In genomic region chr6:107868867-107869611, GRCh38 we compare ENCODE assay signal across 27 cellular contexts. TPM values are rescaled to one million over a fixed set of nuclear protein-coding genes. Genes with fewer than 3 reads are reported as not detected.
DNase-seq lines count a peak whose midpoint lies in the region; ATAC-seq, FAIRE-seq and TF ChIP-seq lines count a peak whose summit lies in the region.
"Had no signal": no experiment of that assay in that cellular context is flagged by ENCODE, and none has a peak within 500 bp of the region (broad histone marks: within the 10 kb centered on the region; RNA-seq: fewer than 3 reads in every experiment).

No MANE protein-coding gene starts in this region.

- ATAC-seq in activated B cell treated with CpG ODN at 0.5 μM for 24 hours (ENCODE audit: low read depth) (no peak), GM21367 (IDR thresholded peaks at IDR 0.05; ENCODE audit: unreplicated experiment) (no peak)
- ATAC-seq in naive thymus-derived CD4-positive, alpha-beta T cell, result no peak
- ATAC-seq: activated CD4-positive, CD25-positive, alpha-beta regulatory T cell treated with anti-CD3 and anti-CD28 coated beads, Interleukin-2, amount 50 U/mL, for 24 hours had no signal

- no peaks in the 10 kb centered on the region for H3K9me3 Mint-ChIP-seq in CD4-positive, alpha-beta memory T cell
- no peaks in the 10 kb centered on the region for H3K9me3 Mint-ChIP-seq in activated B cell treated with CpG ODN at 0.5 μM for 24 hours
- no peaks in the 10 kb centered on the region for H3K9me3 Mint-ChIP-seq in naive thymus-derived CD4-positive, alpha-beta T cell
- H3K9me3 Mint-ChIP-seq: activated CD4-positive, alpha-beta memory T cell treated with anti-CD3 and anti-CD28 coated beads, Interleukin-2, amount 10 ng/mL, durations not matched to agents 7 days and 5 days; activated T-helper 2 cell treated with anti-CD3 and anti-CD28 coated beads, Interferon-gamma antibody, Interleukin-2, Interleukin-4, amounts not matched to agents 10 μg/mL and 5 μg/mL and 100 μg/mL, durations not matched to agents 14 hours and 24 hours and 36 hours had no signal

- CTCF ChIA-PET in CD4-positive, alpha-beta memory T cell (lab: Charles Lee; ENCODE audit: partially characterized antibody), result interaction anchor here (0.8 to 6.5 kb wide), 10 partner anchors 16 to 195 kb away, joined by 3 to 111 read pairs (median 5); no protein-coding TSS in a partner anchor
- CTCF ChIA-PET in activated B cell treated with CpG ODN at 0.5 μM for 24 hours (lab: Charles Lee), result interaction anchor here (0.8 to 3.7 kb wide), 3 partner anchors 21 to 181 kb away, joined by 3 to 9 read pairs (median 8); no protein-coding TSS in a partner anchor
- CTCF ChIA-PET in naive thymus-derived CD4-positive, alpha-beta T cell (lab: Charles Lee), result interaction anchor here (0.6 to 5.7 kb wide), 7 partner anchors 21 to 204 kb away, joined by 3 to 63 read pairs (median 4); no protein-coding TSS in a partner anchor

- no peaks in the 10 kb centered on the region for H3K27me3 ChIP-seq in CD4-positive, alpha-beta memory T cell (ENCODE audit: insufficient read depth, low read length)
- no peaks in the 10 kb centered on the region for H3K27me3 ChIP-seq in naive thymus-derived CD4-positive, alpha-beta T cell (ENCODE audit: control insufficient read depth in 2 of 2, insufficient read depth in 2 of 2, low read length in 2 of 2)
- H3K27me3 ChIP-seq: adrenal gland, Peyer's patch, upper lobe of left lung had no signal

- H3K27ac Mint-ChIP-seq in CD4-positive, alpha-beta memory T cell, result peak overlapping the region in 4 of 7 donors; percentile 32 to 68 (median 52)
- peak overlapping the region; percentile 80 for H3K27ac Mint-ChIP-seq in activated B cell treated with CpG ODN at 0.5 μM for 24 hours
- peak overlapping the region in 7 of 9 donors; percentile 35 to 83 (median 57) for H3K27ac Mint-ChIP-seq in naive thymus-derived CD4-positive, alpha-beta T cell
- H3K27ac Mint-ChIP-seq: activated CD4-positive, alpha-beta memory T cell treated with anti-CD3 and anti-CD28 coated beads, Interleukin-2, amount 10 ng/mL, durations not matched to agents 7 days and 5 days; activated T-helper 2 cell treated with anti-CD3 and anti-CD28 coated beads, Interferon-gamma antibody, Interleukin-2, Interleukin-4, amounts not matched to agents 10 μg/mL and 5 μg/mL and 100 μg/mL, durations not matched to agents 14 hours and 24 hours and 36 hours had no signal

- peaks cover 14% of the 10 kb centered on the region for H3K36me3 ChIP-seq in CD4-positive, alpha-beta memory T cell (ENCODE audit: insufficient read depth, low read length)
- peaks cover 0 to 16% (median 0%) of the 10 kb centered on the region in 3 experiments for H3K36me3 ChIP-seq in naive thymus-derived CD4-positive, alpha-beta T cell (ENCODE audit: control insufficient read depth in 2 of 3, insufficient read depth in 3 of 3, low read length in 3 of 3)

- no peaks in the 10 kb centered on the region for H3K9me3 ChIP-seq in CD4-positive, alpha-beta memory T cell (ENCODE audit: control insufficient read depth in 1 of 2, low read length in 2 of 2)
- no peaks in the 10 kb centered on the region for H3K9me3 ChIP-seq in naive thymus-derived CD4-positive, alpha-beta T cell (ENCODE audit: control insufficient read depth in 2 of 3, low read length in 3 of 3)
- H3K9me3 ChIP-seq: adrenal gland, left ventricle myocardium inferior, Peyer's patch, upper lobe of left lung had no signal

- no peak overlapping the region for H3K27ac ChIP-seq in CD4-positive, alpha-beta memory T cell (ENCODE audit: low read depth, low read length)
- no peak overlapping the region for H3K27ac ChIP-seq in naive thymus-derived CD4-positive, alpha-beta T cell (ENCODE audit: low read depth, low read length)
- H3K27ac ChIP-seq: adrenal gland, left ventricle myocardium inferior, Peyer's patch, upper lobe of left lung had no signal

- TF ChIP-seq CTCF in activated B cell treated with CpG ODN at 0.5 μM for 24 hours (IDR thresholded peaks at IDR 0.05), result no peak

- H3K4me1 ChIP-seq in CD4-positive, alpha-beta memory T cell (ENCODE audit: insufficient read depth, low read length), result peaks cover 6% of the 10 kb centered on the region
- H3K4me1 ChIP-seq in naive thymus-derived CD4-positive, alpha-beta T cell (ENCODE audit: control insufficient read depth in 2 of 2, insufficient read depth in 2 of 2, low read length in 2 of 2), result no peaks in the 10 kb centered on the region
- H3K4me1 ChIP-seq: Peyer's patch, upper lobe of left lung had no signal

- peaks cover 0 to 3% (median 2%) of the 10 kb centered on the region in 4 donors for H3K4me1 Mint-ChIP-seq in CD4-positive, alpha-beta memory T cell
- peaks cover 45% of the 10 kb centered on the region for H3K4me1 Mint-ChIP-seq in activated B cell treated with CpG ODN at 0.5 μM for 24 hours
- H3K4me1 Mint-ChIP-seq in naive thymus-derived CD4-positive, alpha-beta T cell, result peaks cover 0 to 13% (median 4%) of the 10 kb centered on the region in 7 donors

- POLR2A ChIA-PET in CD4-positive, alpha-beta memory T cell (lab: Charles Lee; ENCODE audit: partially characterized antibody), result interaction anchor here (0.8 kb wide), 1 partner anchor 21 kb away, joined by 4 read pairs; no protein-coding TSS in a partner anchor
- POLR2A ChIA-PET in activated B cell treated with CpG ODN at 0.5 μM for 24 hours (lab: Charles Lee), result interaction anchor here (0.6 to 0.7 kb wide), 2 partner anchors 44 to 899 kb away, joined by 3 read pairs; no protein-coding TSS in a partner anchor
- POLR2A ChIA-PET in naive thymus-derived CD4-positive, alpha-beta T cell (lab: Charles Lee), result no interaction called here

- H3K36me3 Mint-ChIP-seq in CD4-positive, alpha-beta memory T cell, result peaks cover 11 to 34% of the 10 kb centered on the region in 2 donors
- H3K36me3 Mint-ChIP-seq in activated B cell treated with CpG ODN at 0.5 μM for 24 hours (ENCODE audit: low read depth), result peaks cover 43% of the 10 kb centered on the region
- peaks cover 0 to 16% (median 7%) of the 10 kb centered on the region in 5 donors for H3K36me3 Mint-ChIP-seq in naive thymus-derived CD4-positive, alpha-beta T cell

- no peak overlapping the region for H3K4me3 Mint-ChIP-seq in CD4-positive, alpha-beta memory T cell
- peak overlapping the region; percentile 58 for H3K4me3 Mint-ChIP-seq in activated B cell treated with CpG ODN at 0.5 μM for 24 hours
- no peak overlapping the region for H3K4me3 Mint-ChIP-seq in naive thymus-derived CD4-positive, alpha-beta T cell
- H3K4me3 Mint-ChIP-seq: activated CD4-positive, alpha-beta memory T cell treated with anti-CD3 and anti-CD28 coated beads, Interleukin-2, amount 10 ng/mL, durations not matched to agents 7 days and 5 days; brain had no signal

- no peak overlapping the region for H3K4me3 ChIP-seq in CD4-positive, alpha-beta memory T cell (ENCODE audit: low read length in 2 of 2)
- no peak overlapping the region for H3K4me3 ChIP-seq in naive thymus-derived CD4-positive, alpha-beta T cell (ENCODE audit: low read length)
- H3K4me3 ChIP-seq: adrenal gland, left ventricle myocardium inferior, Peyer's patch, upper lobe of left lung had no signal

- intact Hi-C loops in CD4-positive, alpha-beta memory T cell (cut with micrococcal nuclease), result no loop called here
- intact Hi-C loops in activated B cell treated with CpG ODN at 0.5 μM for 24 hours (cut with micrococcal nuclease), result loop anchor here (1.0 kb wide), 1 partner anchor 9 kb away; no protein-coding TSS in a partner anchor
- intact Hi-C loops in naive thymus-derived CD4-positive, alpha-beta T cell (cut with micrococcal nuclease), result loop anchor here (5.0 to 10.0 kb wide), 2 partner anchors 183 to 754 kb away; partner anchors contain the start of gene BEND3 (in 1 of the 2)

- FAIRE-seq in GM18507 (lab: Jason Lieb, UNC), result peak; percentile 5
- FAIRE-seq: small intestine had no signal

- no peaks in the 10 kb centered on the region for H3K27me3 Mint-ChIP-seq in CD4-positive, alpha-beta memory T cell
- peaks cover under 1% of the 10 kb centered on the region for H3K27me3 Mint-ChIP-seq in activated B cell treated with CpG ODN at 0.5 μM for 24 hours
- H3K27me3 Mint-ChIP-seq in naive thymus-derived CD4-positive, alpha-beta T cell, result peaks cover 0 to 2% (median 0%) of the 10 kb centered on the region in 5 donors
- H3K27me3 Mint-ChIP-seq: activated CD4-positive, alpha-beta memory T cell treated with anti-CD3 and anti-CD28 coated beads, Interleukin-2, amount 10 ng/mL, durations not matched to agents 7 days and 5 days had no signal

- DNase-seq in CD4-positive, alpha-beta memory T cell, result no peak
- DNase-seq in GM18507 (ENCODE audit: extremely low spot score, insufficient read length, low read depth) (no peak), activated B cell treated with CpG ODN at 0.5 μM for 24 hours (no peak), retina (no peak), globus pallidus (ENCODE audit: low spot score) (no peak)
- no peak for DNase-seq in naive thymus-derived CD4-positive, alpha-beta T cell
- DNase-seq: activated CD4-positive, alpha-beta memory T cell treated with anti-CD3 and anti-CD28 coated beads, Interleukin-2, amount 10 ng/mL, durations not matched to agents 7 days and 5 days; activated CD8-positive, alpha-beta memory T cell treated with anti-CD3 and anti-CD28 coated beads, Interleukin-2, amount 50 U/mL, for 48 hours; adrenal gland; C1 segment of cervical spinal cord; GOT3; islet precursor cell; left ventricle myocardium inferior; NCI-H1105; NCI-H1930; NCI-H526 treated with DMSO at 0.1 percent for 48 hours; Peyer's patch; SIG-M5; small intestine; upper lobe of left lung had no signal

RNA-seq across cellular contexts. Expression of gene SCML4, which starts 44.9 kb away (rescaled TPM):
- total RNA-seq in CD4-positive, alpha-beta memory T cell, result 10 to 100 TPM; 85.2 to 90.2 TPM
- polyA plus RNA-seq in CD4-positive, alpha-beta memory T cell, result 100 to 1,000 TPM in 1 of 2 donors, 10 to 100 TPM in 1; 78.9 to 105 TPM
- 2.1 and 2.9 TPM in 2 replicates for total RNA-seq in activated B cell treated with CpG ODN at 0.5 μM for 24 hours
- total RNA-seq in naive thymus-derived CD4-positive, alpha-beta T cell, result 10 to 100 TPM; 20.3 to 95.8 (median 63.3) TPM
- polyA plus RNA-seq in naive thymus-derived CD4-positive, alpha-beta T cell, result 100 to 1,000 TPM in 1 of 2 donors, 10 to 100 TPM in 1; 66.1 to 108 TPM
- total RNA-seq: chondrocyte, glomerular endothelial cell had no signal
- polyA plus RNA-seq: AG04450 had no signal
